In the genomic region with DNA sequence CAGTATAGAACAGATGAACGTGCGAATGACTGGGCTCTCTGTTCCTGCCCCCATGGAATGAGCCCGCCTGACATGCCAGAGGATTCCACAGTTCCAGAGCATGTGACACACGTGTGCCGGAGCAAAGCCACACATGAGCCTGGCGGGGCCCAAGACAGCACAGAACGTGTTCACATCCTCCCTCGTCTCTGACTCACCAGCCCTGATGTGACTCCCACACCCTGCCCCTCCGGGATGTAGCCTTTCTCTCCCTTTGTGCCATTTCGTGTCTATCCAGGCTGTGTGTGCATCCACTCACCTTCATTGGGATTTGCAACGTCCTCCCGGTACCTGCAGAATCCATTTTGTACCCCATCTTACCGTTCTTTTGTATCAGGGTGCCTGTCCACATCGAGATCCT, we compare ENCODE assay signal across 1 cellular context. TPM values are rescaled to one million over a fixed set of nuclear protein-coding genes. Genes with fewer than 3 reads are reported as not detected.
"Had no signal": no experiment of that assay in that cellular context is flagged by ENCODE, and none has a peak within 500 bp of the region (broad histone marks: within the 10 kb centered on the region; RNA-seq: fewer than 3 reads in every experiment).

No MANE protein-coding gene starts in this region.

RNA-seq across cellular contexts. Expression of gene GPAT2, which starts 0.8 kb away (rescaled TPM):
- total RNA-seq: hepatocyte had no signal
